ENCODE assay signal across 1 cellular context in genomic region chr4:139191373-139191772, GRCh38.
TF ChIP-seq lines count a peak whose summit lies in the region.

No MANE protein-coding gene starts in this region.

TF ChIP-seq in endothelial cell of umbilical vein, 7 proteins besides CTCF, POLR2A, EP300 and RAD21:
- TF ChIP-seq EZH2 (IDR thresholded peaks at IDR 0.05; ENCODE audit: borderline replicate concordance, low read depth, low read length, severe bottlenecking) = no peak
- no peak for TF ChIP-seq FOS (IDR thresholded peaks at IDR 0.05; ENCODE audit: borderline replicate concordance, insufficient read depth, low read length)
- no peak for TF ChIP-seq POLR2AphosphoS5 (IDR thresholded peaks at IDR 0.05; ENCODE audit: insufficient read depth, low read depth, low read length)
- no peak for TF ChIP-seq MYC (IDR thresholded peaks at IDR 0.05; ENCODE audit: low read depth, low read length)
- no peak for TF ChIP-seq JUN (IDR thresholded peaks at IDR 0.05; ENCODE audit: borderline replicate concordance, insufficient read depth, insufficient read length, low read depth)
- TF ChIP-seq GATA2 (IDR thresholded peaks at IDR 0.05; ENCODE audit: insufficient read depth, insufficient read length, low read depth, low read length) = no peak
TF ChIP-seq in endothelial cell of umbilical vein: peak in this region for 0.
